In genomic region chr1:50829010-50829958, GRCh38 we compare ENCODE assay signal across 2 cellular contexts.
TF ChIP-seq lines count a peak whose summit lies in the region.

No MANE protein-coding gene starts in this region.

TF ChIP-seq in liver, 16 proteins besides CTCF, POLR2A, EP300 and RAD21 (continued from another document):
- TF ChIP-seq REST (IDR thresholded peaks at IDR 0.05) (no peak), HNF4A (conservative IDR thresholded peaks at IDR 0.05) (peak in 1 of 2 donors; percentile 22), NR2F2 (IDR thresholded peaks at IDR 0.05) (peak; percentile 45), ATF3 (IDR thresholded peaks at IDR 0.05) (no peak), HNF4G (IDR thresholded peaks at IDR 0.05) (no peak), MAX (IDR thresholded peaks at IDR 0.05) (no peak), FOXA1 (IDR thresholded peaks at IDR 0.05) (no peak), ZBTB33 (IDR thresholded peaks at IDR 0.05) (no peak), EGR1 (IDR thresholded peaks at IDR 0.05; ENCODE audit: low read depth in 2 of 2) (no peak), RXRA (IDR thresholded peaks at IDR 0.05) (no peak), FOXA2 (IDR thresholded peaks at IDR 0.05) (no peak), TAF1 (conservative IDR thresholded peaks at IDR 0.05) (no peak), GABPA (IDR thresholded peaks at IDR 0.05 in 1 of 2, conservative IDR thresholded peaks at IDR 0.05 in 1 of 2) (no peak), YY1 (IDR thresholded peaks at IDR 0.05) (no peak), SP1 (IDR thresholded peaks at IDR 0.05) (peak; percentile 25)

TF ChIP-seq in HepG2, 621 proteins besides CTCF, POLR2A, EP300 and RAD21 (continued from another document):
- TF ChIP-seq, protein P1, sequence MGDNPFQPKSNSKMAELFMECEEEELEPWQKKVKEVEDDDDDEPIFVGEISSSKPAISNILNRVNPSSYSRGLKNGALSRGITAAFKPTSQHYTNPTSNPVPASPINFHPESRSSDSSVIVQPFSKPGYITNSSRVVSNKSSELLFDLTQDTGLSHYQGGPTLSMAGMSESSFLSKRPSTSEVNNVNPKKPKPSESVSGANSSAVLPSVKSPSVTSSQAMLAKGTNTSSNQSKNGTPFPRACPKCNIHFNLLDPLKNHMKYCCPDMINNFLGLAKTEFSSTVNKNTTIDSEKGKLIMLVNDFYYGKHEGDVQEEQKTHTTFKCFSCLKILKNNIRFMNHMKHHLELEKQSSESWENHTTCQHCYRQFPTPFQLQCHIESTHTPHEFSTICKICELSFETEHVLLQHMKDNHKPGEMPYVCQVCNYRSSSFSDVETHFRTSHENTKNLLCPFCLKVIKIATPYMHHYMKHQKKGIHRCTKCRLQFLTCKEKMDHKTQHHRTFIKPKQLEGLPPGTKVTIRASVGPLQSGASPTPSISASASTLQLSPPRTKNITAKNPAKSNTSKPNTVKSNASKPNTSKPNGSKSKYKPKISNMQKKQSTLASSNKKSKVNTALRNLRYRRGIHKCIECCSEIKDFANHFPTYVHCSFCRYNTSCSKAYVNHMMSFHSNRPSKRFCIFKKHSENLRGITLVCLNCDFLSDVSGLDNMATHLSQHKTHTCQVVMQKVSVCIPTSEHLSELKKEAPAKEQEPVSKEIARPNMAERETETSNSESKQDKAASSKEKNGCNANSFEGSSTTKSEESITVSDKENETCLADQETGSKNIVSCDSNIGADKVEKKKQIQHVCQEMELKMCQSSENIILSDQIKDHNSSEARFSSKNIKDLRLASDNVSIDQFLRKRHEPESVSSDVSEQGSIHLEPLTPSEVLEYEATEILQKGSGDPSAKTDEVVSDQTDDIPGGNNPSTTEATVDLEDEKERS (CRISPR knock-in tag; IDR thresholded peaks at IDR 0.05) = no peak
- TF ChIP-seq MTF1 (CRISPR knock-in tag; IDR thresholded peaks at IDR 0.05) = no peak
- TF ChIP-seq MLXIP (CRISPR knock-in tag; IDR thresholded peaks at IDR 0.05; ENCODE audit: borderline replicate concordance) = no peak
- no peak for TF ChIP-seq ZNF615 (CRISPR knock-in tag; IDR thresholded peaks at IDR 0.05; ENCODE audit: borderline replicate concordance)
- TF ChIP-seq THRA (CRISPR knock-in tag; IDR thresholded peaks at IDR 0.05; ENCODE audit: borderline replicate concordance) = no peak
- no peak for TF ChIP-seq TEAD3 (CRISPR knock-in tag; optimal IDR thresholded peaks at IDR 0.05; ENCODE audit: borderline replicate concordance)
- TF ChIP-seq SIN3A (IDR thresholded peaks at IDR 0.05; ENCODE audit: borderline replicate concordance, low read depth, low read length) = no peak
- no peak for TF ChIP-seq PRMT3 (CRISPR knock-in tag; IDR thresholded peaks at IDR 0.05; ENCODE audit: borderline replicate concordance, low read depth)
- no peak for TF ChIP-seq ZNF24 (IDR thresholded peaks at IDR 0.05)
- no peak for TF ChIP-seq ZHX1 (CRISPR knock-in tag; IDR thresholded peaks at IDR 0.05; ENCODE audit: low read depth)
- TF ChIP-seq NFIC (IDR thresholded peaks at IDR 0.05; ENCODE audit: low read length) = no peak
- no peak for TF ChIP-seq KAT8 (CRISPR knock-in tag; IDR thresholded peaks at IDR 0.05)
- TF ChIP-seq THAP11 (CRISPR knock-in tag; IDR thresholded peaks at IDR 0.05) = no peak
- TF ChIP-seq MATR3 (CRISPR knock-in tag; IDR thresholded peaks at IDR 0.05) = no peak
